In genomic region chr5:62307364-62307689, GRCh38 we compare ENCODE assay signal across 8 cellular contexts. TPM values are rescaled to one million over a fixed set of nuclear protein-coding genes. Genes with fewer than 3 reads are reported as not detected.
DNase-seq lines count a peak whose midpoint lies in the region; ATAC-seq and TF ChIP-seq lines count a peak whose summit lies in the region.

No MANE protein-coding gene starts in this region.

- peaks cover 56% of the 10 kb centered on the region for H3K79me2 ChIP-seq in GM23338 (replicated peaks; ENCODE audit: insufficient read depth)

- H3K9me3 ChIP-seq in WERI-Rb-1 (ENCODE audit: severe bottlenecking) (no peaks in the 10 kb centered on the region), gastrocnemius medialis (no peaks in the 10 kb centered on the region)

- intact Hi-C loops in gastrocnemius medialis (cut with DNase I; ENCODE audit: low total_unique reads) = loop anchor here (2.0 to 5.0 kb wide), 3 partner anchors 47 to 975 kb away; partner anchors contain the start of genes DIMT1 and ZSWIM6

- peak overlapping the region; percentile 92 for H3K27ac ChIP-seq in GM23338 (ENCODE audit: low read depth)
- peak overlapping the region; percentile 89; the same call in 1 of the 2 replicates for H3K27ac ChIP-seq in WERI-Rb-1
- H3K27ac ChIP-seq in foreskin keratinocyte = peak overlapping the region; percentile 75
- peak overlapping the region in 2 of 4 donors; percentile 73 to 93 for H3K27ac ChIP-seq in gastrocnemius medialis

- peak overlapping the region; percentile 84 for H3K4me2 ChIP-seq in GM23338

- DNase-seq in GM23338 (ENCODE audit: low spot score) (no peak), WERI-Rb-1 (no peak), foreskin keratinocyte (no peak), gastrocnemius medialis (no peak), GM19240 (ENCODE audit: insufficient read length, low spot score) (no peak), DMS79 treated with DMSO at 0.1 percent for 48 hours (lab: John Stamatoyannopoulos, UW) (no peak), NCI-H2227 (lab: John Stamatoyannopoulos, UW; ENCODE audit: unreplicated experiment) (no peak)

- H3K4me3 ChIP-seq in GM23338 (peak overlapping the region; percentile 77), WERI-Rb-1 (ENCODE audit: low read depth, low read length) (peak overlapping the region; percentile 78), gastrocnemius medialis (peak overlapping the region; percentile 84 to 98 (median 92))

- H4K20me1 ChIP-seq in GM23338 (replicated peaks; ENCODE audit: insufficient read depth) = peaks cover 35% of the 10 kb centered on the region

- peaks cover 7% of the 10 kb centered on the region for H3F3A ChIP-seq in GM23338 (replicated peaks; ENCODE audit: low read depth)

- no peak for ATAC-seq in GM23338
- ATAC-seq in foreskin keratinocyte = no peak
- no peak for ATAC-seq in gastrocnemius medialis
- ATAC-seq in HG03196 (IDR thresholded peaks at IDR 0.05; ENCODE audit: unreplicated experiment) = no peak

- TF ChIP-seq POLR2A in gastrocnemius medialis (IDR thresholded peaks at IDR 0.05) = no peak

- peaks cover 45% of the 10 kb centered on the region for H3K4me1 Mint-ChIP-seq in GM23338

- peaks cover 19% of the 10 kb centered on the region for H3K36me3 Mint-ChIP-seq in GM23338 (ENCODE audit: low read depth)

- no peaks in the 10 kb centered on the region for H3K27me3 ChIP-seq in GM23338 (ENCODE audit: insufficient read depth)
- no peaks in the 10 kb centered on the region for H3K27me3 ChIP-seq in WERI-Rb-1 (ENCODE audit: insufficient read depth, low read depth, severe bottlenecking)
- no peaks in the 10 kb centered on the region for H3K27me3 ChIP-seq in foreskin keratinocyte
- no peaks in the 10 kb centered on the region for H3K27me3 ChIP-seq in gastrocnemius medialis

- H3K27ac Mint-ChIP-seq in GM23338 = peak overlapping the region; percentile 99

- in situ Hi-C loops in gastrocnemius medialis (cut with MboI; ENCODE audit: low sequenced_read_pairs in 4 of 4) = no loop called here

- H3K4me3 Mint-ChIP-seq in GM23338 = peak overlapping the region; percentile 99

- H3K4me1 ChIP-seq in GM23338 (ENCODE audit: insufficient read depth) (peaks cover 14% of the 10 kb centered on the region), foreskin keratinocyte (peaks cover 11% of the 10 kb centered on the region), gastrocnemius medialis (peaks cover 11 to 12% of the 10 kb centered on the region in 2 donors)

- H2AFZ ChIP-seq in GM23338 = no peak overlapping the region

- H3K36me3 ChIP-seq in GM23338 (ENCODE audit: insufficient read depth) = no peaks in the 10 kb centered on the region
- H3K36me3 ChIP-seq in WERI-Rb-1 = peaks cover 7% of the 10 kb centered on the region
- no peaks in the 10 kb centered on the region for H3K36me3 ChIP-seq in gastrocnemius medialis

- H3K27me3 Mint-ChIP-seq in GM23338 (ENCODE audit: insufficient read depth, low read depth, poor library complexity) = peaks cover 8% of the 10 kb centered on the region

- H3K9me3 Mint-ChIP-seq in GM23338 = 0 out of 3 replicates have a peak, but pooled peaks cover 3% of the 10 kb centered on the region

- H3K9me2 ChIP-seq in GM23338 (ENCODE audit: insufficient read depth) = no peaks in the 10 kb centered on the region

- TF ChIP-seq CTCF in GM23338 (conservative IDR thresholded peaks at IDR 0.05; ENCODE audit: low read depth in 2 of 2) = no peak
- no peak for TF ChIP-seq CTCF in WERI-Rb-1 (IDR thresholded peaks at IDR 0.05; ENCODE audit: low read depth, low read length)
- no peak for TF ChIP-seq CTCF in foreskin keratinocyte (conservative IDR thresholded peaks at IDR 0.05)
- TF ChIP-seq CTCF in gastrocnemius medialis (IDR thresholded peaks at IDR 0.05 in 4 of 5, conservative IDR thresholded peaks at IDR 0.05 in 1 of 5) = no peak

TF ChIP-seq in GM23338, 12 proteins besides CTCF, POLR2A, EP300 and RAD21:
- TF ChIP-seq ETS1 (IDR thresholded peaks at IDR 0.05) = no peak

RNA-seq across cellular contexts. Expression of gene KIF2A, which starts 1.3 kb away (rescaled TPM):
- 99.1 and 120 TPM in 2 replicates for total RNA-seq in GM23338 (2014; rRNA removed; shearing (Covaris generic))
- polyA plus RNA-seq in GM23338 (2016; fragmentation: Nextera tagmentation; extraction: Ambion mirVana) (98.7 and 122 TPM in 2 replicates), foreskin keratinocyte (8.2 and 10.6 TPM in 2 replicates)
- total RNA-seq in foreskin keratinocyte (53.8 and 54.7 TPM in 2 replicates), gastrocnemius medialis (10 to 100 TPM in 3 of 4 donors, 1 to 10 TPM in 1; 7.5 to 14.2 (median 11.8) TPM)
